Comparison of ENCODE assay signal across 9 cellular contexts in genomic region chr20:52972190-52972937, GRCh38. TPM values are rescaled to one million over a fixed set of nuclear protein-coding genes. Genes with fewer than 3 reads are reported as not detected.
DNase-seq lines count a peak whose midpoint lies in the region; ATAC-seq and TF ChIP-seq lines count a peak whose summit lies in the region.
"Had no signal": no experiment of that assay in that cellular context is flagged by ENCODE, and none has a peak within 500 bp of the region (broad histone marks: within the 10 kb centered on the region; RNA-seq: fewer than 3 reads in every experiment).

TSS of gene TSHZ2 (plus strand) at chr20:52972358. CDS start at chr20:52973294, 936 bp downstream.

- no peak within 1 kb of the TSS for H2BK5ac ChIP-seq in mesendoderm (ENCODE audit: low read length)

- no peaks in the 10 kb centered on the region for H3K36me3 ChIP-seq in mesendoderm (ENCODE audit: control insufficient read depth, insufficient read depth, low read length)
- H3K36me3 ChIP-seq: neutrophil had no signal

- peak within 1 kb of the TSS; percentile 63 for H3K9ac ChIP-seq in mesendoderm (ENCODE audit: low read length)

- H2AK5ac ChIP-seq in mesendoderm (ENCODE audit: low read length): no peak within 1 kb of the TSS

- no peak within 1 kb of the TSS for H4K5ac ChIP-seq in mesendoderm (ENCODE audit: low read length)

- intact Hi-C loops in dorsolateral prefrontal cortex (cut with DNase I): no loop called here

- H3K56ac ChIP-seq in mesendoderm (ENCODE audit: low read length): peak within 1 kb of the TSS; percentile 89

- no peaks in the 10 kb centered on the region for H3K79me2 ChIP-seq in mesendoderm (ENCODE audit: control insufficient read depth, insufficient read depth, low read length)

- H3K4me2 ChIP-seq in mesendoderm (ENCODE audit: low read length): peak within 1 kb of the TSS; percentile 99

- H3K4me3 ChIP-seq in AG10803 (ENCODE audit: low read length) (peak within 1 kb of the TSS; percentile 75), dorsolateral prefrontal cortex (peak within 1 kb of the TSS in 57 of 59 donors; percentile 10 to 69 (median 50)), mesendoderm (ENCODE audit: low read length) (peak within 1 kb of the TSS; percentile 53)

- H3K4me1 ChIP-seq in mesendoderm (ENCODE audit: control insufficient read depth, low read depth, low read length): no peaks in the 10 kb centered on the region

- no CpG with 5 or more reads among the region's 41 CpGs for WGBS in mesendoderm (ENCODE audit: extremely low coverage, insufficient coverage, low lambda C conversion rate)

- no peak for TF ChIP-seq CTCF in AG10803 (conservative IDR thresholded peaks at IDR 0.05; ENCODE audit: low read length)
- TF ChIP-seq CTCF in dorsolateral prefrontal cortex (IDR thresholded peaks at IDR 0.05 in 54 of 56, conservative IDR thresholded peaks at IDR 0.05 in 2 of 56; ENCODE audit: low read depth in 1 of 56, partially characterized antibody in 56 of 56): no peak

- no peak within 1 kb of the TSS for H3K4ac ChIP-seq in mesendoderm (ENCODE audit: low read depth, low read length)

- H4K8ac ChIP-seq in mesendoderm (ENCODE audit: low read depth, low read length): no peak within 1 kb of the TSS

- H3K79me1 ChIP-seq in mesendoderm (ENCODE audit: low read length): no peaks in the 10 kb centered on the region

- no peak for ATAC-seq in GM21737 (IDR thresholded peaks at IDR 0.05; ENCODE audit: unreplicated experiment)

- H3K27me3 ChIP-seq in dorsolateral prefrontal cortex (peaks cover 0 to 60% (median 9%) of the 10 kb centered on the region in 45 donors), mesendoderm (ENCODE audit: insufficient read depth, low read length, poor library complexity) (peaks cover 4% of the 10 kb centered on the region)

- peak; percentile 75 for DNase-seq in AG10803 (ENCODE audit: low read depth)
- DNase-seq in NCI-H1694 (lab: John Stamatoyannopoulos, UW): peak; percentile 47
- DNase-seq in activated CD4-positive, alpha-beta T cell treated with anti-CD3 and anti-CD28 coated beads for 24 hours (ENCODE audit: low read depth in 2 of 2): peak; percentile 34
- peak in 3 of 10 donors; percentile 31 to 39 (median 35) for DNase-seq in dorsolateral prefrontal cortex
- peak; percentile 48 for DNase-seq in mesendoderm
- DNase-seq in stimulated activated CD8-positive, alpha-beta memory T cell treated with anti-CD3 and anti-CD28 coated beads, Interleukin-4, amount 100 ng/mL, for 48 hours: peak; percentile 53
- DNase-seq in GM19238 (ENCODE audit: insufficient read length, low spot score): no peak

- H3K18ac ChIP-seq in mesendoderm (ENCODE audit: low read length): no peak within 1 kb of the TSS

- no peak within 1 kb of the TSS for H3K23ac ChIP-seq in mesendoderm (ENCODE audit: low read length)

- H2BK120ac ChIP-seq in mesendoderm (ENCODE audit: low read depth, low read length): no peak within 1 kb of the TSS

- peak within 1 kb of the TSS in 4 of 59 donors; percentile 21 to 48 (median 41) for H3K27ac ChIP-seq in dorsolateral prefrontal cortex
- H3K27ac ChIP-seq in mesendoderm (ENCODE audit: low read depth, low read length): no peak within 1 kb of the TSS
- H3K27ac ChIP-seq: neutrophil had no signal

- no peak within 1 kb of the TSS for H2BK15ac ChIP-seq in mesendoderm (replicated peaks; ENCODE audit: low read depth)

RNA-seq across cellular contexts. Expression of gene TSHZ2, which starts in this region (rescaled TPM):
- 10 to 100 TPM in 113 of 120 experiments, 1 to 10 TPM in 7; 4.9 to 37.1 (median 16.5) TPM for total RNA-seq in dorsolateral prefrontal cortex
- 0.03 TPM for polyA plus RNA-seq in mesendoderm (2013, experiment 1 of 2)
- polyA plus RNA-seq in mesendoderm (2013, experiment 2 of 2): 0.04 TPM
